ENCODE assay signal across 13 cellular contexts in the genomic region with DNA sequence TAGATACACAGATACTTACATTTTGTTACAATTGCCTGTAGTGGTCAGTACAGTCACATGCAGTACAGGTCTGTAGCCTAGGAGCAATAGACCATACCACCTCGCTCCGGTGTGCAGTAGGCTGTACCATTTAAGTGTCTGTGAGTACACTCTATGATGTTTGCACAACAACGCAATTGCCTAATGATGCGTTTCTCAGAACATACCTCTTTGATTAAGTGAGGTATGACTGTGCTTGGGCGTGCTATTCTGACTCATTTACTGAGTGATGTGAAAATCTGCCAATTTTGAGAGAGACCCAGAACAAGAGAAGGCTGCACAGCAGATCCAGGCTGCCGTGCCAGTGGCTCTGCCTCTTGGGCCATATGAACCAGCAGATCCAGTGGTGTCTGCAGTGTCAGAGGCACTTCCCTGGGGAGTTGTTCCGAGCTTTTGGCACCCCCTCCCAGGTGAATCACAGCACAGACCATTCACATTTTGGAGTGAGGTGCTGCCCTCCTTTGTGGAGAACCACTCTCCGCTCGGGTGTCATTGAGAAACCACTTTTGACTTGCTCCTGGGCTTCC. TPM values are rescaled to one million over a fixed set of nuclear protein-coding genes. Genes with fewer than 3 reads are reported as not detected.
DNase-seq lines count a peak whose midpoint lies in the region; ATAC-seq and TF ChIP-seq lines count a peak whose summit lies in the region.
"Had no signal": no experiment of that assay in that cellular context is flagged by ENCODE, and none has a peak within 500 bp of the region (broad histone marks: within the 10 kb centered on the region; RNA-seq: fewer than 3 reads in every experiment).

No MANE protein-coding gene starts in this region.

- H3K36me3 ChIP-seq in hepatocyte (replicated peaks; ENCODE audit: insufficient read depth, low read depth): no peaks in the 10 kb centered on the region

- no peaks in the 10 kb centered on the region for H4K20me1 ChIP-seq in hepatocyte (ENCODE audit: insufficient read depth, poor library complexity, severe bottlenecking)

- peak overlapping the region; percentile 30 for H3K4me3 Mint-ChIP-seq in HFFc6
- H3K4me3 Mint-ChIP-seq: naive thymus-derived CD4-positive, alpha-beta T cell had no signal

- peak; percentile 82 for ATAC-seq in SK-N-SH treated with all-trans-retinoic acid at 6 μM for 48 hours
- ATAC-seq: naive thymus-derived CD4-positive, alpha-beta T cell; stimulated activated naive CD8-positive, alpha-beta T cell treated with anti-CD3 and anti-CD28 coated beads, Interleukin-15, Interleukin-2, amounts not matched to agents 100 U/mL and 50 U/mL, for 24 hours had no signal

- no peaks in the 10 kb centered on the region; the same call in 1 of the 2 replicates for H3K36me3 Mint-ChIP-seq in HFFc6 (ENCODE audit: low read depth)
- H3K36me3 Mint-ChIP-seq: naive thymus-derived CD4-positive, alpha-beta T cell had no signal

- H2AFZ ChIP-seq in hepatocyte: no peak overlapping the region

- 72% methylated on average over 9 of the region's 9 CpGs for WGBS in hepatocyte (ENCODE audit: low lambda C conversion rate, missing lambda C conversion rate)

- H3K4me1 ChIP-seq in hepatocyte (ENCODE audit: insufficient read depth): no peaks in the 10 kb centered on the region

- peak overlapping the region; percentile 48 for H3K27ac ChIP-seq in hepatocyte
- H3K27ac ChIP-seq: dorsolateral prefrontal cortex had no signal

- peaks cover 11% of the 10 kb centered on the region for H3K4me1 Mint-ChIP-seq in HFFc6 (ENCODE audit: low read depth)
- H3K4me1 Mint-ChIP-seq: naive thymus-derived CD4-positive, alpha-beta T cell had no signal

- no peaks in the 10 kb centered on the region; the same call in none of the 2 replicates for H3K27me3 Mint-ChIP-seq in HFFc6 (ENCODE audit: insufficient read depth)

- no peak overlapping the region for H3K4me2 ChIP-seq in hepatocyte

- DNase-seq in ACHN (peak; percentile 69), HFFc6 (peak; percentile 96), hepatocyte (ENCODE audit: low spot score) (peak; percentile 77), AML-193 (lab: John Stamatoyannopoulos, UW) (no peak), T-helper 1 cell (no peak), cardiac septum (ENCODE audit: low spot score) (no peak)
- DNase-seq in effector CD8-positive, alpha-beta T cell (lab: John Stamatoyannopoulos, UW): no peak
- DNase-seq: activated CD4-positive, alpha-beta T cell treated with anti-CD3 and anti-CD28 coated beads for 1 hour; DND-41; naive thymus-derived CD4-positive, alpha-beta T cell; stimulated activated naive CD8-positive, alpha-beta T cell treated with anti-CD3 and anti-CD28 coated beads, Interleukin-15, Interleukin-2, amounts not matched to agents 100 U/mL and 50 U/mL, for 24 hours had no signal

- no peaks in the 10 kb centered on the region for H3K27me3 ChIP-seq in hepatocyte

- no peaks in the 10 kb centered on the region for H3K79me2 ChIP-seq in hepatocyte

- H3K9me2 ChIP-seq in hepatocyte (replicated peaks; ENCODE audit: insufficient read depth): no peaks in the 10 kb centered on the region

- no peaks in the 10 kb centered on the region; the same call in 1 of the 2 replicates for H3K9me3 Mint-ChIP-seq in HFFc6

- in situ Hi-C loops in ACHN (cut with HindIII; ENCODE audit: low pct_ligation_motif_present, low pct_unique_long_range_greater_than_20kb, low sequenced_read_pairs): no loop called here

- intact Hi-C loops in cardiac septum (cut with DNase I): no loop called here

- no peaks in the 10 kb centered on the region for H3K9me3 ChIP-seq in hepatocyte (ENCODE audit: low read depth)

- TF ChIP-seq CTCF in HFFc6 (IDR thresholded peaks at IDR 0.05): peak; percentile 23; the same call in 1 of the 2 replicates
- TF ChIP-seq CTCF in hepatocyte (IDR thresholded peaks at IDR 0.05; ENCODE audit: poor library complexity): peak; percentile 36

- H3K27ac Mint-ChIP-seq in HFFc6: peak overlapping the region; percentile 71
- H3K27ac Mint-ChIP-seq: naive thymus-derived CD4-positive, alpha-beta T cell had no signal

- H3K4me3 ChIP-seq in hepatocyte: no peak overlapping the region
- H3K4me3 ChIP-seq: dorsolateral prefrontal cortex had no signal

TF ChIP-seq in SK-N-SH treated with all-trans-retinoic acid at 6 μM for 48 hours, 23 proteins besides CTCF, POLR2A, EP300 and RAD21:
- TF ChIP-seq ISL1 (CRISPR knock-in tag; IDR thresholded peaks at IDR 0.05) (no peak), BACH2 (CRISPR knock-in tag; IDR thresholded peaks at IDR 0.05; ENCODE audit: borderline replicate concordance) (no peak), ZFP30 (CRISPR knock-in tag; IDR thresholded peaks at IDR 0.05) (no peak)

RNA-seq across cellular contexts. Expression of a gene that starts 20.4 kb away (rescaled TPM):
- not detected for total RNA-seq in HFFc6 (2021; fragmentation: NEBNext Ultra II Directional; extraction: Animal tissue kit (Norgen Biotek cat#: 25700))
- 1,033 and 1,378 TPM in 2 replicates for total RNA-seq in hepatocyte
- polyA plus RNA-seq in hepatocyte: 3,299 and 3,695 TPM in 2 replicates
- total RNA-seq in cardiac septum: 1.2 TPM
- total RNA-seq: naive thymus-derived CD4-positive, alpha-beta T cell had no signal
- polyA plus RNA-seq: naive thymus-derived CD4-positive, alpha-beta T cell had no signal

Comparison
In these comparisons a context has a peak if more than half of its experiments do, and no peak if none do; other contexts are left out.
1. DNase-seq: peak in ACHN (single experiment), HFFc6 (single experiment) and hepatocyte (single experiment); none in AML-193 (0 of 2), effector CD8-positive, alpha-beta T cell (single experiment), T-helper 1 cell (0 of 5) and cardiac septum (single experiment).
2. RNA of a gene that starts 20.4 kb away (total RNA-seq): 1,033 to 1,378 TPM in hepatocyte; 1.2 TPM in cardiac septum (single experiment) and not detected in HFFc6; every median in the first group is over 100 times any median in the second.